Comparison of ENCODE assay signal across 8 cellular contexts in genomic region chr10:71860243-71861029, GRCh38. TPM values are rescaled to one million over a fixed set of nuclear protein-coding genes. Genes with fewer than 3 reads are reported as not detected.
A peak's percentile ranks its signal among the peaks of the same experiment; 100 is the strongest.
DNase-seq lines count a peak whose midpoint lies in the region; ATAC-seq and TF ChIP-seq lines count a peak whose summit lies in the region.

No MANE protein-coding gene starts in this region.

- no peaks in the 10 kb centered on the region for H3K9me3 ChIP-seq in Loucy (ENCODE audit: insufficient read depth, low read depth, low read length)
- no peaks in the 10 kb centered on the region for H3K9me3 ChIP-seq in left lung

- H3K27me3 ChIP-seq in Loucy (ENCODE audit: insufficient read depth, low read length, poor library complexity, severe bottlenecking) (no peaks in the 10 kb centered on the region), left lung (no peaks in the 10 kb centered on the region)

- no peak for TF ChIP-seq CTCF in GM10266 (IDR thresholded peaks at IDR 0.05; ENCODE audit: control insufficient read depth, insufficient read depth, low read depth, missing control alignments)
- no peak for TF ChIP-seq CTCF in Loucy (conservative IDR thresholded peaks at IDR 0.05; ENCODE audit: low read length)
- no peak for TF ChIP-seq CTCF in left lung (IDR thresholded peaks at IDR 0.05)

- H3K27ac ChIP-seq in left lung = peak overlapping the region; percentile 86 to 89

- no peak overlapping the region for H3K4me3 ChIP-seq in Loucy (ENCODE audit: low read length, poor library complexity, severe bottlenecking)
- no peak overlapping the region for H3K4me3 ChIP-seq in left lung

- peak overlapping the region; percentile 47 for H3K9ac ChIP-seq in Loucy (ENCODE audit: low read depth, low read length, poor library complexity, severe bottlenecking)

- H3K4me1 ChIP-seq in Loucy (ENCODE audit: insufficient read depth, low read length, poor library complexity, severe bottlenecking) (peaks cover 17% of the 10 kb centered on the region), left lung (peaks cover 9 to 54% of the 10 kb centered on the region in 2 donors)

- peak; percentile 97 for ATAC-seq in left lung
- no peak for ATAC-seq in HG03460 (IDR thresholded peaks at IDR 0.05; ENCODE audit: unreplicated experiment)

- H3F3A ChIP-seq in Loucy (ENCODE audit: low read depth) = no peaks in the 10 kb centered on the region

- H3K36me3 ChIP-seq in Loucy (ENCODE audit: insufficient read depth, low read length) (no peaks in the 10 kb centered on the region), left lung (no peaks in the 10 kb centered on the region)

- peak overlapping the region; percentile 19 for H3K4me2 ChIP-seq in Loucy (ENCODE audit: low read depth, low read length, poor library complexity, severe bottlenecking)

- H3K36me3 Mint-ChIP-seq in dendritic cell treated with granulocyte-macrophage colony-stimulating factor and Interleukin-4, amounts not matched to agents 40 ng/mL and 50 ng/mL, for 4 days (ENCODE audit: low read depth) = no peaks in the 10 kb centered on the region

- H3K4me1 Mint-ChIP-seq in dendritic cell treated with granulocyte-macrophage colony-stimulating factor and Interleukin-4, amounts not matched to agents 40 ng/mL and 50 ng/mL, for 4 days (ENCODE audit: low read depth) = peaks cover 62% of the 10 kb centered on the region

- no peaks in the 10 kb centered on the region for H3K9me3 Mint-ChIP-seq in dendritic cell treated with granulocyte-macrophage colony-stimulating factor and Interleukin-4, amounts not matched to agents 40 ng/mL and 50 ng/mL, for 4 days

- H3K79me2 ChIP-seq in Loucy (ENCODE audit: insufficient read depth, low read length) = no peaks in the 10 kb centered on the region

- H3K4me3 Mint-ChIP-seq in dendritic cell treated with granulocyte-macrophage colony-stimulating factor and Interleukin-4, amounts not matched to agents 40 ng/mL and 50 ng/mL, for 4 days = no peak overlapping the region

- H3K27me3 Mint-ChIP-seq in dendritic cell treated with granulocyte-macrophage colony-stimulating factor and Interleukin-4, amounts not matched to agents 40 ng/mL and 50 ng/mL, for 4 days = no peaks in the 10 kb centered on the region

- H3K27ac Mint-ChIP-seq in dendritic cell treated with granulocyte-macrophage colony-stimulating factor and Interleukin-4, amounts not matched to agents 40 ng/mL and 50 ng/mL, for 4 days = peak overlapping the region; percentile 90

- H4K20me1 ChIP-seq in Loucy (ENCODE audit: insufficient read depth, low read length, poor library complexity, severe bottlenecking) = no peaks in the 10 kb centered on the region

- intact Hi-C loops in dendritic cell treated with granulocyte-macrophage colony-stimulating factor and Interleukin-4, amounts not matched to agents 40 ng/mL and 50 ng/mL, for 4 days (cut with micrococcal nuclease) = no loop called here
- intact Hi-C loops in left lung (cut with DNase I) = no loop called here

- H2AFZ ChIP-seq in Loucy (ENCODE audit: low read length) = peak overlapping the region; percentile 21

- DNase-seq in 8988T = peak; percentile 68
- DNase-seq in GM10266 (ENCODE audit: extremely low spot score) = peak; percentile 45
- peak; percentile 67 for DNase-seq in SKM-1 (lab: John Stamatoyannopoulos, UW; ENCODE audit: unreplicated experiment)
- DNase-seq in left lung = peak; percentile 94 to 96
- DNase-seq in stimulated activated CD4-positive, alpha-beta T cell treated with anti-CD3 and anti-CD28 coated beads, Interleukin-4, amount 100 ng/mL, for 24 hours = peak; percentile 48

- no peaks in the 10 kb centered on the region for H3K9me2 ChIP-seq in Loucy (replicated peaks; ENCODE audit: low read depth, low read length)

RNA-seq across cellular contexts. Expression of gene PSAP, which starts 9.4 kb away (rescaled TPM):
- total RNA-seq in left lung = 1,000 to 10,000 TPM; 1,484 to 1,668 TPM

Comparison
In these comparisons a context has a peak if more than half of its experiments do, and no peak if none do; other contexts are left out.
1. DNase-seq: peak in every context shown above with its lines; median percentile 95 in left lung; 68 in 8988T; 67 in SKM-1; 48 in stimulated activated CD4-positive, alpha-beta T cell treated with anti-CD3 and anti-CD28 coated beads, Interleukin-4, amount 100 ng/mL, for 24 hours; 45 in GM10266.